9 cellular contexts compared by ENCODE assay signal in the genomic region with DNA sequence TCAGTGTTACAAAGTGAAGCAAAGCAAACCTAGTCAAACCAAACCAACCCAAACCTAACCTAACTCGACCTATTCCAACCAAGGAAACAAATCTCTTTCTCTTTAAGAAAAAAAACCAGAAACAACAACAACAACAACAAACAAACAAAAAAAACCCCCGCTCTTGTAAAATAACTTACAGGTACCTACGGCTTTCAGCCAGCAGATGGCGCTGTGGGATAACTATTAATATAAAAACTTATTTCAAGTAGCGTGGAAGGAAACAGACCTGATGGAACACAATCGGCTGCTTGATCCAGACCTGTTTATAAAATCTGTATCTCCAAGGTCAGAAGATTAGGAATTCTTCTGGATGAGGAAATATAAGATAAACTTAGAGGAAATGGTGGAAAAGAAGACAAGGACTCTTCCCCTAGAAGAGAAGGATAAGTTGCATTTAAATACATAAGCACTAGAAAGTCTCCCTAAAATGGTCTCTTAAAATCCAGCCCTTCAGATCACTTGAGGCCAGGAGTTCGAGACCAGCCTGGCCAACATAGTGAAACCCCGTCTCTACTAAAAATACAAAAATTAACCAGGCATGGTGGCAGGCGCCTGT. TPM values are rescaled to one million over a fixed set of nuclear protein-coding genes. Genes with fewer than 3 reads are reported as not detected.
DNase-seq lines count a peak whose midpoint lies in the region; ATAC-seq, FAIRE-seq and TF ChIP-seq lines count a peak whose summit lies in the region.
"Had no signal": no experiment of that assay in that cellular context is flagged by ENCODE, and none has a peak within 500 bp of the region (broad histone marks: within the 10 kb centered on the region; RNA-seq: fewer than 3 reads in every experiment).

No MANE protein-coding gene starts in this region.

- H3K23ac ChIP-seq in mesenchymal stem cell (ENCODE audit: low read length in 2 of 2): no peak overlapping the region

- no peaks in the 10 kb centered on the region for H3K36me3 Mint-ChIP-seq in activated CD4-positive, alpha-beta memory T cell treated with anti-CD3 and anti-CD28 coated beads for 36 hours

- H3K9me3 Mint-ChIP-seq in activated CD4-positive, alpha-beta memory T cell treated with anti-CD3 and anti-CD28 coated beads for 36 hours: no peaks in the 10 kb centered on the region

- H3K4me2 ChIP-seq in mesenchymal stem cell (ENCODE audit: low read length, poor library complexity, severe bottlenecking): no peak overlapping the region

- H3K79me1 ChIP-seq in mesenchymal stem cell (replicated peaks; ENCODE audit: low read length, poor library complexity, severe bottlenecking): no peaks in the 10 kb centered on the region

- H3K9ac ChIP-seq in mesenchymal stem cell (ENCODE audit: low read length): no peak overlapping the region

- H3K27me3 ChIP-seq in A673 (replicated peaks; ENCODE audit: insufficient read depth, low read depth, low read length, poor library complexity) (no peaks in the 10 kb centered on the region), mesenchymal stem cell (ENCODE audit: control insufficient read depth in 1 of 2, insufficient read depth in 1 of 2, low read length in 2 of 2) (peaks cover 0 to 11% of the 10 kb centered on the region in 2 experiments)

- no peak overlapping the region for H2AK5ac ChIP-seq in mesenchymal stem cell (ENCODE audit: low read length, severe bottlenecking)

- no peak overlapping the region for H2BK120ac ChIP-seq in mesenchymal stem cell (ENCODE audit: low read depth, low read length)

- H3K9me3 ChIP-seq in A673 (ENCODE audit: low read depth, low read length, poor library complexity, severe bottlenecking) (no peaks in the 10 kb centered on the region), mesenchymal stem cell (ENCODE audit: control insufficient read depth, low read length) (no peaks in the 10 kb centered on the region)

- peak; percentile 90 for TF ChIP-seq CTCF in A673 (conservative IDR thresholded peaks at IDR 0.05; ENCODE audit: low read depth, low read length)

- H3K27ac ChIP-seq in A673 (ENCODE audit: low read depth, low read length, poor library complexity, severe bottlenecking): no peak overlapping the region
- H3K27ac ChIP-seq in mesenchymal stem cell (ENCODE audit: low read length, poor library complexity, severe bottlenecking): no peak overlapping the region
- H3K27ac ChIP-seq: skin epidermis had no signal

- no peak for ATAC-seq in GM19452 (IDR thresholded peaks at IDR 0.05; ENCODE audit: unreplicated experiment)

- POLR2A ChIA-PET in A673 (lab: Charles Lee; ENCODE audit: low non-redundant PET): no interaction called here
- POLR2A ChIA-PET in activated CD4-positive, alpha-beta memory T cell treated with anti-CD3 and anti-CD28 coated beads for 36 hours (lab: Charles Lee): no interaction called here

- no peak overlapping the region for H3K4ac ChIP-seq in mesenchymal stem cell (ENCODE audit: low read depth in 1 of 2, low read length in 2 of 2)

- H2AFZ ChIP-seq in mesenchymal stem cell (ENCODE audit: low read depth, low read length): no peak overlapping the region

- WGBS in mesenchymal stem cell: 39% methylated on average over 3 of the region's 9 CpGs

- DNase-seq in A673 (ENCODE audit: low spot score): peak; percentile 79
- DNase-seq in GM19239 (ENCODE audit: insufficient read length, low spot score): peak; percentile 12
- DNase-seq in NCI-H460 (ENCODE audit: extremely low read depth, low read depth): peak; percentile 50
- peak; percentile 55 for DNase-seq in activated CD4-positive, alpha-beta memory T cell treated with anti-CD3 and anti-CD28 coated beads for 36 hours
- DNase-seq in ecto neural progenitor cell (ENCODE audit: low spot score): peak; percentile 65
- DNase-seq in mesenchymal stem cell: peak; percentile 58
- peak; percentile 22 to 34 for DNase-seq in stimulated activated CD8-positive, alpha-beta memory T cell treated with anti-CD3 and anti-CD28 coated beads, Interleukin-2, amount 100 ng/mL, for 48 hours (ENCODE audit: low read depth in 2 of 2)

- no peak overlapping the region for H3K4me3 Mint-ChIP-seq in activated CD4-positive, alpha-beta memory T cell treated with anti-CD3 and anti-CD28 coated beads for 36 hours

- FAIRE-seq in GM19239 (lab: Jason Lieb, UNC): peak; percentile 97

- intact Hi-C loops in A673 (cut with micrococcal nuclease; ENCODE audit: unreplicated experiment): loop anchor here (1.0 to 10.0 kb wide), 7 partner anchors 284 to 1144 kb away; partner anchors contain the start of gene RS1
- intact Hi-C loops in activated CD4-positive, alpha-beta memory T cell treated with anti-CD3 and anti-CD28 coated beads for 36 hours (cut with micrococcal nuclease): loop anchor here (1.0 kb wide), 1 partner anchor 943 kb away; no protein-coding TSS in a partner anchor

- BruUV-seq in A673 (replicated peaks; lab: Mats Ljungman, UMichigan): no TSS peak

- no peak overlapping the region for H2BK5ac ChIP-seq in mesenchymal stem cell (ENCODE audit: low read depth, low read length, poor library complexity, severe bottlenecking)

- no peak overlapping the region for H2BK12ac ChIP-seq in mesenchymal stem cell (ENCODE audit: low read length in 2 of 2)

- H3K36me3 ChIP-seq in A673 (ENCODE audit: insufficient read depth, low read length, poor library complexity, severe bottlenecking): no peaks in the 10 kb centered on the region
- no peaks in the 10 kb centered on the region for H3K36me3 ChIP-seq in mesenchymal stem cell (ENCODE audit: control insufficient read depth in 1 of 2, insufficient read depth in 2 of 2, low read depth in 1 of 2, low read length in 2 of 2)

- no peak overlapping the region for H4K91ac ChIP-seq in mesenchymal stem cell (ENCODE audit: low read length)

- CTCF ChIA-PET in A673 (lab: Charles Lee): interaction anchor here (1.2 kb wide), 1 partner anchor 943 kb away, joined by 4 read pairs; no protein-coding TSS in a partner anchor
- CTCF ChIA-PET in activated CD4-positive, alpha-beta memory T cell treated with anti-CD3 and anti-CD28 coated beads for 36 hours (lab: Charles Lee): interaction anchor here (1.2 to 1.6 kb wide), 2 partner anchors 10 to 943 kb away, joined by 4 to 6 read pairs; no protein-coding TSS in a partner anchor

- H3K4me1 ChIP-seq in A673 (ENCODE audit: insufficient read depth, low read length, poor library complexity, severe bottlenecking) (peaks cover 4% of the 10 kb centered on the region), mesenchymal stem cell (ENCODE audit: control insufficient read depth, insufficient read depth, low read depth, low read length) (peaks cover 7% of the 10 kb centered on the region)

- H4K8ac ChIP-seq in mesenchymal stem cell (ENCODE audit: low read length): no peak overlapping the region

- H3K4me3 ChIP-seq in A673 (ENCODE audit: low read depth, low read length, poor library complexity, severe bottlenecking) (no peak overlapping the region), mesenchymal stem cell (ENCODE audit: insufficient read depth in 1 of 2, low read depth in 1 of 2, low read length in 2 of 2) (no peak overlapping the region)
- H3K4me3 ChIP-seq: skin epidermis had no signal

- H3K27me3 Mint-ChIP-seq in activated CD4-positive, alpha-beta memory T cell treated with anti-CD3 and anti-CD28 coated beads for 36 hours: no peaks in the 10 kb centered on the region

- no peaks in the 10 kb centered on the region for H3K4me1 Mint-ChIP-seq in activated CD4-positive, alpha-beta memory T cell treated with anti-CD3 and anti-CD28 coated beads for 36 hours (ENCODE audit: low read depth)

- H3K18ac ChIP-seq in mesenchymal stem cell (ENCODE audit: low read depth in 1 of 2, low read length in 2 of 2): no peak overlapping the region

- no peak overlapping the region for H3K27ac Mint-ChIP-seq in activated CD4-positive, alpha-beta memory T cell treated with anti-CD3 and anti-CD28 coated beads for 36 hours

- no peak overlapping the region for H3K14ac ChIP-seq in mesenchymal stem cell (ENCODE audit: low read length in 2 of 2)

- no peak overlapping the region for H2BK15ac ChIP-seq in mesenchymal stem cell (ENCODE audit: low read depth, poor library complexity, severe bottlenecking)

RNA-seq across cellular contexts. Expression of gene CDKL5, which starts 34.4 kb away (rescaled TPM):
- total RNA-seq in A673 (2021): 7.5 and 9.2 TPM in 2 replicates
- total RNA-seq in NCI-H460 (2014; rRNA removed; shearing (Covaris generic)): 4.6 and 6.3 TPM in 2 replicates
- polyA plus RNA-seq in NCI-H460 (2014; cell fraction: nucleus; rRNA removed): 0.73 and 1.3 TPM in 2 replicates
- 1 to 10 TPM; 1.2 to 1.4 TPM for total RNA-seq in activated CD4-positive, alpha-beta memory T cell treated with anti-CD3 and anti-CD28 coated beads for 36 hours
- 2.9 TPM for polyA plus RNA-seq in mesenchymal stem cell (2013, experiment 1 of 2)
- 3.0 TPM for polyA plus RNA-seq in mesenchymal stem cell (2013, experiment 2 of 2)

RNA-seq across cellular contexts. Expression of gene SCML2, which starts 36.6 kb away (rescaled TPM):
- 13.9 and 14.6 TPM in 2 replicates for total RNA-seq in A673 (2021)
- total RNA-seq in NCI-H460 (2014; rRNA removed; shearing (Covaris generic)): 12.9 and 16.8 TPM in 2 replicates
- 24.2 and 30.5 TPM in 2 replicates for polyA plus RNA-seq in NCI-H460 (2014; cell fraction: nucleus; rRNA removed)
- total RNA-seq in activated CD4-positive, alpha-beta memory T cell treated with anti-CD3 and anti-CD28 coated beads for 36 hours: 1 to 10 TPM; 2.2 to 2.3 TPM
- polyA plus RNA-seq in mesenchymal stem cell (2013, experiment 1 of 2): 0.25 TPM
- polyA plus RNA-seq in mesenchymal stem cell (2013, experiment 2 of 2): 0.27 TPM

Comparison
In these comparisons a context has a peak if more than half of its experiments do, and no peak if none do; other contexts are left out.
1. DNase-seq: peak in every context shown above with its lines; median percentile 79 in A673; 65 in ecto neural progenitor cell; 58 in mesenchymal stem cell; 55 in activated CD4-positive, alpha-beta memory T cell treated with anti-CD3 and anti-CD28 coated beads for 36 hours; 50 in NCI-H460; 28 in stimulated activated CD8-positive, alpha-beta memory T cell treated with anti-CD3 and anti-CD28 coated beads, Interleukin-2, amount 100 ng/mL, for 48 hours; 12 in GM19239.